In genomic region chr7:72213081-72213480, GRCh38 we compare ENCODE assay signal across 31 cellular contexts.
"Had no signal": no experiment of that assay in that cellular context is flagged by ENCODE, and none has a peak within 500 bp of the region (broad histone marks: within the 10 kb centered on the region; RNA-seq: fewer than 3 reads in every experiment).

No MANE protein-coding gene starts in this region.

- H3K4me1 Mint-ChIP-seq: activated CD4-positive, alpha-beta T cell treated with anti-CD3 and anti-CD28 coated beads for 36 hours; activated CD4-positive, alpha-beta T cell treated with anti-CD3 and anti-CD28 coated beads, Interleukin-2, amount 10 ng/mL, durations not matched to agents 24 days and 14 days; activated CD8-positive, alpha-beta memory T cell treated with anti-CD3 and anti-CD28 coated beads, Interleukin-2, amount 10 ng/mL, durations not matched to agents 7 days and 5 days; activated naive CD4-positive, alpha-beta T cell treated with anti-CD3 and anti-CD28 coated beads, Interleukin-2, amount 10 ng/mL, durations not matched to agents 7 days and 5 days; activated naive CD8-positive, alpha-beta T cell treated with anti-CD3 and anti-CD28 coated beads, Interleukin-2, amount 10 ng/mL, durations not matched to agents 7 days and 5 days; central memory CD8-positive, alpha-beta T cell; endodermal cell; T-helper 17 cell had no signal

- H3K27me3 Mint-ChIP-seq: activated CD4-positive, alpha-beta memory T cell treated with anti-CD3 and anti-CD28 coated beads for 36 hours; activated CD4-positive, alpha-beta T cell treated with anti-CD3 and anti-CD28 coated beads for 36 hours; activated CD4-positive, alpha-beta T cell treated with anti-CD3 and anti-CD28 coated beads, Interleukin-2, amount 10 ng/mL, durations not matched to agents 24 days and 14 days; activated CD8-positive, alpha-beta memory T cell treated with anti-CD3 and anti-CD28 coated beads, Interleukin-2, amount 10 ng/mL, durations not matched to agents 7 days and 5 days; activated naive CD4-positive, alpha-beta T cell treated with anti-CD3 and anti-CD28 coated beads, Interleukin-2, amount 10 ng/mL, durations not matched to agents 7 days and 5 days; activated naive CD8-positive, alpha-beta T cell treated with anti-CD3 and anti-CD28 coated beads, Interleukin-2, amount 10 ng/mL, durations not matched to agents 7 days and 5 days; central memory CD8-positive, alpha-beta T cell; dendritic cell treated with granulocyte-macrophage colony-stimulating factor and Interleukin-4, amounts not matched to agents 40 ng/mL and 50 ng/mL, for 4 days; T-helper 17 cell had no signal

- H3K27ac Mint-ChIP-seq: activated CD4-positive, alpha-beta memory T cell treated with anti-CD3 and anti-CD28 coated beads for 36 hours; activated CD4-positive, alpha-beta T cell treated with anti-CD3 and anti-CD28 coated beads for 36 hours; activated CD4-positive, alpha-beta T cell treated with anti-CD3 and anti-CD28 coated beads, Interleukin-2, amount 10 ng/mL, durations not matched to agents 24 days and 14 days; activated CD8-positive, alpha-beta memory T cell treated with anti-CD3 and anti-CD28 coated beads, Interleukin-2, amount 10 ng/mL, durations not matched to agents 7 days and 5 days; activated CD8-positive, alpha-beta T cell treated with anti-CD3 and anti-CD28 coated beads, Interleukin-2, amount 10 ng/mL, durations not matched to agents 7 days and 5 days; activated naive CD4-positive, alpha-beta T cell treated with anti-CD3 and anti-CD28 coated beads, Interleukin-2, amount 10 ng/mL, durations not matched to agents 7 days and 5 days; activated naive CD4-positive, alpha-beta T cell treated with anti-CD3 and anti-CD28 coated beads, Interleukin-2, amount 50 U/mL, for 72 hours; activated naive CD8-positive, alpha-beta T cell treated with anti-CD3 and anti-CD28 coated beads, Interleukin-2, amount 10 ng/mL, durations not matched to agents 7 days and 5 days; activated T-helper 1 cell treated with anti-CD3 and anti-CD28 coated beads, Interleukin-12 subunit alpha, Interleukin-12 subunit beta, Interleukin-2, Interleukin-4 antibody, amounts not matched to agents 30 ng/mL and 10 ng/mL and 1 ng/mL, durations not matched to agents 14 hours and 24 hours and 36 hours; activated T-helper 2 cell treated with anti-CD3 and anti-CD28 coated beads, Interferon-gamma antibody, Interleukin-2, Interleukin-4, amounts not matched to agents 10 μg/mL and 5 μg/mL and 100 μg/mL, durations not matched to agents 14 hours and 24 hours and 36 hours; dendritic cell treated with granulocyte-macrophage colony-stimulating factor and Interleukin-4, amounts not matched to agents 40 ng/mL and 50 ng/mL, for 4 days; endodermal cell; T-helper 17 cell; T-helper 2 cell treated with Interferon-gamma antibody and Interleukin-4, amounts not matched to agents 5 μg/mL and 100 μg/mL, for 36 hours had no signal

- H3K9me3 Mint-ChIP-seq: endodermal cell had no signal

- H3K36me3 Mint-ChIP-seq: activated CD4-positive, alpha-beta memory T cell treated with anti-CD3 and anti-CD28 coated beads for 36 hours; activated CD8-positive, alpha-beta memory T cell treated with anti-CD3 and anti-CD28 coated beads, Interleukin-2, amount 10 ng/mL, durations not matched to agents 7 days and 5 days; activated naive CD4-positive, alpha-beta T cell treated with anti-CD3 and anti-CD28 coated beads, Interleukin-2, amount 10 ng/mL, durations not matched to agents 7 days and 5 days; activated naive CD8-positive, alpha-beta T cell treated with anti-CD3 and anti-CD28 coated beads, Interleukin-2, amount 10 ng/mL, durations not matched to agents 7 days and 5 days had no signal

- DNase-seq: activated CD4-positive, alpha-beta memory T cell treated with anti-CD3 and anti-CD28 coated beads for 36 hours; activated CD4-positive, alpha-beta T cell treated with anti-CD3 and anti-CD28 coated beads for 36 hours; activated CD4-positive, alpha-beta T cell treated with anti-CD3 and anti-CD28 coated beads, Interleukin-2, amount 10 ng/mL, durations not matched to agents 24 days and 14 days; activated CD4-positive, CD25-positive, alpha-beta regulatory T cell; activated CD4-positive, CD25-positive, alpha-beta regulatory T cell treated with anti-CD3 and anti-CD28 coated beads, Interleukin-2, amount 50 U/mL, for 72 hours; activated CD8-positive, alpha-beta memory T cell treated with anti-CD3 and anti-CD28 coated beads, Interleukin-2, amount 10 ng/mL, durations not matched to agents 7 days and 5 days; activated CD8-positive, alpha-beta memory T cell treated with anti-CD3 and anti-CD28 coated beads, Interleukin-2, amount 50 U/mL, for 4 hours; activated CD8-positive, alpha-beta T cell treated with anti-CD3 and anti-CD28 coated beads, Interleukin-2, amount 10 ng/mL, durations not matched to agents 7 days and 5 days; activated effector memory CD4-positive, alpha-beta T cell treated with anti-CD3 and anti-CD28 coated beads, Interleukin-2, amount 50 U/mL, for 16 hours; activated naive CD4-positive, alpha-beta T cell treated with anti-CD3 and anti-CD28 coated beads, Interleukin-2, amount 10 ng/mL, durations not matched to agents 7 days and 5 days; activated naive CD8-positive, alpha-beta T cell treated with anti-CD3 and anti-CD28 coated beads, Interleukin-2, amount 10 ng/mL, durations not matched to agents 7 days and 5 days; activated T-cell treated with anti-CD3 and anti-CD28 coated beads, Interleukin-2, amount 50 U/mL, for 1 hour; activated T-cell treated with anti-CD3 and anti-CD28 coated beads, Interleukin-2, amount 50 U/mL, for 48 hours; brain microvascular endothelial cell; dorsolateral prefrontal cortex; effector memory CD4-positive, alpha-beta T cell; endodermal cell; foreskin fibroblast; gastrocnemius medialis; glutamatergic neuron; heart left ventricle; T-helper 1 cell; T-helper 17 cell; T1000; WERI-Rb-1 had no signal

- H3K4me3 Mint-ChIP-seq: activated CD4-positive, alpha-beta memory T cell treated with anti-CD3 and anti-CD28 coated beads for 36 hours; activated CD4-positive, alpha-beta T cell treated with anti-CD3 and anti-CD28 coated beads for 36 hours; activated CD4-positive, alpha-beta T cell treated with anti-CD3 and anti-CD28 coated beads, Interleukin-2, amount 10 ng/mL, durations not matched to agents 24 days and 14 days; activated CD8-positive, alpha-beta memory T cell treated with anti-CD3 and anti-CD28 coated beads, Interleukin-2, amount 10 ng/mL, durations not matched to agents 7 days and 5 days; activated CD8-positive, alpha-beta T cell treated with anti-CD3 and anti-CD28 coated beads, Interleukin-2, amount 10 ng/mL, durations not matched to agents 7 days and 5 days; activated naive CD4-positive, alpha-beta T cell treated with anti-CD3 and anti-CD28 coated beads, Interleukin-2, amount 10 ng/mL, durations not matched to agents 7 days and 5 days; activated naive CD8-positive, alpha-beta T cell treated with anti-CD3 and anti-CD28 coated beads, Interleukin-2, amount 10 ng/mL, durations not matched to agents 7 days and 5 days; activated T-helper 1 cell treated with anti-CD3 and anti-CD28 coated beads, Interleukin-12 subunit alpha, Interleukin-12 subunit beta, Interleukin-2, Interleukin-4 antibody, amounts not matched to agents 30 ng/mL and 10 ng/mL and 1 ng/mL, durations not matched to agents 14 hours and 24 hours and 36 hours; central memory CD8-positive, alpha-beta T cell; dendritic cell treated with granulocyte-macrophage colony-stimulating factor and Interleukin-4, amounts not matched to agents 40 ng/mL and 50 ng/mL, for 4 days; endodermal cell; T-helper 17 cell; T-helper 2 cell treated with Interferon-gamma antibody and Interleukin-4, amounts not matched to agents 5 μg/mL and 100 μg/mL, for 36 hours had no signal
